Comparison of ENCODE assay signal across 9 cellular contexts in the genomic region with DNA sequence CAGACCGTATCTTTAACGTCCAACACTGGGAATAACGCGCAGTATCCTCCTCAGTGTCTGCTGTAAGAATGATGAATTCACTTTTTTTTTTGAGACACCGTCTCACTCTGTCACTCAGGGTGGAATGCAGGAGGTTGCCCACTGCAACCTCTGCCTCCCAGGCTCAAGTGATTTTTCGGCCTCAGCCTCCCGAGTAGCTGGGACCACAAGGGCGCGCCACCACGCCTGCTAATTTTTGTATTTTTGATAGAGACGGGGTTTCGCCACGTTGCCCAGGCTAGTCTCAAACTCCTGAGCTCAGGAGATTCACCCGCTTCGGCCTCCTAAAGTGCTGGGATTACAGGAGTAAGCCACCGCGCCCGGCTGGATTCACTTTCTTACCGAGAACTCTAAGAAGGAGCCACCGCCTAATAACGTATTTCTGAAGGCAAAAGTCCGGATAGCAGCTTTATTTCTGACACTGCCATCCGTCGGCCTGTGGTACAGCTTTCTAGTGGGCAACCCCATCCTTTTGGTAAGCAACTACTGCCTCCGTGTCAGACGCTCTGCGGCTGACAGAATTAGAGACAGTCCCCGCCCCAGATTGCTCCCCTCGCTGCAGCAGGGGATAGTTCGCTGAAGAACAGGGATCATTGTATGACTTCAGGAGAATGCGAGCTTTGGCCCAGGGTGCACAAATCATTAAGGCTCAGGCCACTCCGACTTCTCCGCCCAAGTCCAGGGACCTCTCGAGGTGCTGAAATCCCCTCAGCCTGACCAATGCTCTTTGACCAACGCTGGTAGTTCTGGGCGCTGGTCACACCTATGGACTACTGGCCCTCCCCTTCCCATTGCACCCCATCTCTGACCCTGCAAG. TPM values are rescaled to one million over a fixed set of nuclear protein-coding genes. Genes with fewer than 3 reads are reported as not detected.
DNase-seq lines count a peak whose midpoint lies in the region; ATAC-seq, FAIRE-seq and TF ChIP-seq lines count a peak whose summit lies in the region.
"Had no signal": no experiment of that assay in that cellular context is flagged by ENCODE, and none has a peak within 500 bp of the region (broad histone marks: within the 10 kb centered on the region; RNA-seq: fewer than 3 reads in every experiment).

No MANE protein-coding gene starts in this region.

- no peak overlapping the region for H3K23ac ChIP-seq in H1 (ENCODE audit: insufficient read length)

- H2AFZ ChIP-seq in SU-DHL-6 (ENCODE audit: low read depth, low read length, severe bottlenecking) (peak overlapping the region; percentile 78), H1 (ENCODE audit: low read length) (peak overlapping the region; percentile 66; the same call in 1 of the 2 replicates)

- H4K8ac ChIP-seq in H1 (ENCODE audit: extremely low read depth, insufficient read depth, low read length), result peak overlapping the region; percentile 83; the same call in 1 of the 2 replicates

- H3K4me2 ChIP-seq in DOHH2 (ENCODE audit: low read length), result peak overlapping the region; percentile 86
- H3K4me2 ChIP-seq in SU-DHL-6 (ENCODE audit: low read depth, low read length, poor library complexity, severe bottlenecking), result peak overlapping the region; percentile 84
- H3K4me2 ChIP-seq in H1 (ENCODE audit: insufficient read depth in 1 of 2, low read depth in 2 of 2, low read length in 2 of 2), result peak overlapping the region; percentile 79 to 83

- no peak for DNase-seq in HFF-Myc (ENCODE audit: extremely low read depth, low read depth)
- no peak for DNase-seq in H1 (ENCODE audit: low read depth in 1 of 2, low spot score in 2 of 2)
- no peak for DNase-seq in GF-D8 (lab: John Stamatoyannopoulos, UW)
- no peak for DNase-seq in HPDE6-E6E7 (ENCODE audit: extremely low spot score)

- peak overlapping the region; percentile 86 for H3K4me3 ChIP-seq in DOHH2 (ENCODE audit: low read length)
- H3K4me3 ChIP-seq in HFF-Myc (replicated peaks; ENCODE audit: low read depth, low read length), result peak overlapping the region; percentile 100
- peak overlapping the region; percentile 98 for H3K4me3 ChIP-seq in SU-DHL-6 (ENCODE audit: insufficient read depth, low read length, poor library complexity, severe bottlenecking)
- peak overlapping the region; percentile 75 to 89 (median 82) for H3K4me3 ChIP-seq in H1 (ENCODE audit: extremely low read depth in 1 of 4, insufficient read depth in 2 of 4, low read depth in 3 of 4, low read length in 4 of 4)
- peak overlapping the region; percentile 99 for H3K4me3 ChIP-seq in mucosa of stomach (ENCODE audit: low read length)

- 51% methylated on average over 36 of the region's 36 CpGs; no CpG with 5 or more reads in 1 of the 2 experiments for WGBS in H1 (ENCODE audit: extremely low coverage in 1 of 2, insufficient coverage in 1 of 2, insufficient read length in 1 of 2, insufficient replicate concordance in 2 of 2, low coverage in 1 of 2, low lambda C conversion rate in 2 of 2, missing lambda C conversion rate in 1 of 2), 2 experiments

- H3K4ac ChIP-seq in H1 (replicated peaks; ENCODE audit: insufficient read length, low read depth, low read length), result peak overlapping the region; percentile 66

- H3K14ac ChIP-seq in H1 (ENCODE audit: insufficient read length), result no peak overlapping the region

- peaks cover 9% of the 10 kb centered on the region; the same call in 1 of the 2 replicates for H3K79me1 ChIP-seq in H1 (ENCODE audit: low read depth, low read length)

- TF ChIP-seq CTCF in DOHH2 (IDR thresholded peaks at IDR 0.05; ENCODE audit: low read depth, low read length, poor library complexity, severe bottlenecking) (peak; percentile 35), HFF-Myc (IDR thresholded peaks at IDR 0.05; ENCODE audit: low read depth, low read length, missing control alignments) (no peak), SU-DHL-6 (IDR thresholded peaks at IDR 0.05; ENCODE audit: insufficient read depth, low read length, poor library complexity, severe bottlenecking) (no peak), H1 (IDR thresholded peaks at IDR 0.05; ENCODE audit: control extremely low read depth in 1 of 3, insufficient read depth in 1 of 3, low read depth in 1 of 3, low read length in 3 of 3) (peak; percentile 12 to 21 (median 16); a peak in 3 of 4 replicates)

- H4K20me1 ChIP-seq in DOHH2 (ENCODE audit: control insufficient read depth, insufficient read depth, low read depth, low read length) (no peaks in the 10 kb centered on the region), SU-DHL-6 (ENCODE audit: low read depth, low read length) (no peaks in the 10 kb centered on the region), H1 (replicated peaks in 1 of 2; ENCODE audit: control insufficient read depth in 1 of 2, insufficient read depth in 2 of 2, low read length in 2 of 2) (peaks cover 0 to 11% of the 10 kb centered on the region in 2 experiments)

- H3K27ac ChIP-seq in DOHH2 (ENCODE audit: low read depth, low read length), result peak overlapping the region; percentile 70
- peak overlapping the region; percentile 51 for H3K27ac ChIP-seq in SU-DHL-6 (ENCODE audit: low read depth, low read length)
- H3K27ac ChIP-seq in H1 (ENCODE audit: low read depth, low read length), result peak overlapping the region; percentile 55; the same call in 1 of the 2 replicates

- ATAC-seq in GM21737 (IDR thresholded peaks at IDR 0.05; ENCODE audit: unreplicated experiment), result no peak

- no peak overlapping the region for H2AK5ac ChIP-seq in H1 (ENCODE audit: low read depth, low read length)

- H3K9me3 ChIP-seq in DOHH2 (ENCODE audit: control insufficient read depth, insufficient read depth, low read length) (no peaks in the 10 kb centered on the region), SU-DHL-6 (ENCODE audit: insufficient read depth, low read length) (no peaks in the 10 kb centered on the region), H1 (ENCODE audit: insufficient read depth in 2 of 2, low read depth in 1 of 2, low read length in 1 of 2) (no peaks in the 10 kb centered on the region), mucosa of stomach (ENCODE audit: control insufficient read depth, low read length) (no peaks in the 10 kb centered on the region)

- H3F3A ChIP-seq in DOHH2 (ENCODE audit: control insufficient read depth, insufficient read depth) (0 out of 2 replicates have a peak, but pooled peaks cover 3% of the 10 kb centered on the region), SU-DHL-6 (ENCODE audit: insufficient read depth) (no peaks in the 10 kb centered on the region)

- peak overlapping the region; percentile 92; the same call in 1 of the 2 replicates for H2BK5ac ChIP-seq in H1 (ENCODE audit: low read depth, low read length)

- no peak for TF ChIP-seq RAD21 in H1 (IDR thresholded peaks at IDR 0.05 in 1 of 2, conservative IDR thresholded peaks at IDR 0.05 in 1 of 2; ENCODE audit: low read depth in 2 of 2, low read length in 2 of 2)

- H3K9ac ChIP-seq in SU-DHL-6 (ENCODE audit: low read length) (peak overlapping the region; percentile 98), H1 (replicated peaks in 1 of 4; ENCODE audit: extremely low read depth in 1 of 4, low read depth in 3 of 4, low read length in 3 of 4) (peak overlapping the region; percentile 61 to 87 (median 72)), mucosa of stomach (ENCODE audit: low read length) (peak overlapping the region; percentile 95)

- H3K36me3 ChIP-seq in DOHH2 (ENCODE audit: control insufficient read depth, low read length) (peaks cover 47% of the 10 kb centered on the region), SU-DHL-6 (ENCODE audit: low read length) (peaks cover 15% of the 10 kb centered on the region; the same call in 1 of the 2 replicates), H1 (ENCODE audit: control insufficient read depth in 2 of 4, insufficient read depth in 4 of 4, low read length in 3 of 4) (peaks cover 15 to 28% (median 26%) of the 10 kb centered on the region in 4 experiments), mucosa of stomach (ENCODE audit: control insufficient read depth, insufficient read depth, low read length) (no peaks in the 10 kb centered on the region)

- peaks cover 34% of the 10 kb centered on the region for H3K79me2 ChIP-seq in DOHH2 (ENCODE audit: control insufficient read depth, low read length)
- peaks cover 29% of the 10 kb centered on the region for H3K79me2 ChIP-seq in SU-DHL-6 (ENCODE audit: insufficient read depth, low read length)
- peaks cover 8 to 31% of the 10 kb centered on the region in 2 experiments for H3K79me2 ChIP-seq in H1 (ENCODE audit: control insufficient read depth in 1 of 2, insufficient read depth in 2 of 2, low read length in 2 of 2)

- no peak overlapping the region for H2BK15ac ChIP-seq in H1 (ENCODE audit: low read length)

- FAIRE-seq in H1 (lab: Jason Lieb, UNC), result no peak
- FAIRE-seq: TTC549 had no signal

- H3K18ac ChIP-seq in H1 (ENCODE audit: extremely low read depth, low read length), result peak overlapping the region; percentile 91; the same call in 1 of the 2 replicates

- H3K4me1 ChIP-seq in DOHH2 (ENCODE audit: control insufficient read depth, low read length), result peaks cover 18% of the 10 kb centered on the region
- H3K4me1 ChIP-seq in H1 (replicated peaks in 1 of 4; ENCODE audit: control insufficient read depth in 3 of 4, insufficient read depth in 4 of 4, low read length in 3 of 4), result no peaks in the 10 kb centered on the region
- peaks cover 15% of the 10 kb centered on the region for H3K4me1 ChIP-seq in mucosa of stomach (ENCODE audit: control insufficient read depth, insufficient read depth, low read length)

- no peak for TF ChIP-seq EP300 in H1 (IDR thresholded peaks at IDR 0.05; ENCODE audit: borderline replicate concordance in 1 of 2, low read depth in 2 of 2, low read length in 2 of 2)

- no peak for TF ChIP-seq POLR2A in H1 (IDR thresholded peaks at IDR 0.05; ENCODE audit: control extremely low read depth in 1 of 2, low read depth in 2 of 2, low read length in 2 of 2)

- H4K91ac ChIP-seq in H1 (replicated peaks; ENCODE audit: insufficient read length, low read length), result peak overlapping the region; percentile 79

- no peaks in the 10 kb centered on the region for H3K9me2 ChIP-seq in DOHH2 (replicated peaks; ENCODE audit: control insufficient read depth, low read length)
- no peaks in the 10 kb centered on the region for H3K9me2 ChIP-seq in SU-DHL-6 (replicated peaks; ENCODE audit: insufficient read depth, low read length)

- no peak overlapping the region for H2BK120ac ChIP-seq in H1 (replicated peaks; ENCODE audit: low read depth, low read length)

- CTCF ChIA-PET in H1 (lab: Charles Lee; ENCODE audit: partially characterized antibody), result interaction anchor here (0.6 to 2.8 kb wide), 8 partner anchors 8 to 1169 kb away, joined by 3 to 10 read pairs (median 3); no protein-coding TSS in a partner anchor

- H3K23me2 ChIP-seq in H1 (ENCODE audit: low read depth, low read length), result peaks cover 7% of the 10 kb centered on the region

- no peak overlapping the region for H2BK20ac ChIP-seq in H1 (ENCODE audit: low read length)

- H3K27me3 ChIP-seq in DOHH2 (ENCODE audit: control insufficient read depth, low read length), result no peaks in the 10 kb centered on the region
- no peaks in the 10 kb centered on the region for H3K27me3 ChIP-seq in SU-DHL-6 (ENCODE audit: low read length)
- no peaks in the 10 kb centered on the region for H3K27me3 ChIP-seq in H1 (replicated peaks in 1 of 4; ENCODE audit: control insufficient read depth in 3 of 4, extremely low read depth in 1 of 4, insufficient read depth in 3 of 4, low read length in 3 of 4)
- H3K27me3 ChIP-seq in mucosa of stomach (ENCODE audit: control insufficient read depth, insufficient read depth, low read length), result no peaks in the 10 kb centered on the region

- H2BK12ac ChIP-seq in H1 (ENCODE audit: low read depth, low read length), result no peak overlapping the region

- POLR2A ChIA-PET in H1 (lab: Charles Lee; ENCODE audit: partially characterized antibody), result interaction anchor here (0.8 to 4.1 kb wide), 5 partner anchors 13 to 138 kb away, joined by 3 to 41 read pairs (median 3); no protein-coding TSS in a partner anchor

- H3K56ac ChIP-seq in H1 (replicated peaks; ENCODE audit: insufficient read length, low read depth, low read length), result peak overlapping the region; percentile 72

- H4K5ac ChIP-seq in H1 (ENCODE audit: insufficient read length, low read depth, low read length), result peak overlapping the region; percentile 82

RNA-seq across cellular contexts. Expression of a gene that starts 0.6 kb away (rescaled TPM):
- 35.8 and 38.6 TPM in 2 replicates for total RNA-seq in H1 (2021; fragmentation: NEBNext Ultra II Directional; extraction: Animal tissue kit (Norgen Biotek cat#: 25700))
- polyA plus RNA-seq in H1 (2011; rRNA removed), result 10.6 and 11.3 TPM in 2 replicates
- polyA plus RNA-seq in H1 (2011; cell fraction: cytosol; rRNA removed), result 14.8 TPM
- 19.1 TPM for polyA plus RNA-seq in H1 (2011; cell fraction: nucleus; rRNA removed)
- 18.5 to 22.2 TPM (median 21.4 TPM) in 4 replicates for polyA plus RNA-seq in H1 (2012, experiment 1 of 2)
- 6.7 TPM for polyA plus RNA-seq in H1 (2012, experiment 2 of 2)
- polyA plus RNA-seq in H1 (2013, experiment 1 of 2), result 16.1 TPM
- 14.6 TPM for polyA plus RNA-seq in H1 (2013, experiment 2 of 2)
- polyA minus RNA-seq in H1 (2011; rRNA and poly(A)+ RNA removed), result 49.2 and 56.0 TPM in 2 replicates
- polyA minus RNA-seq in H1 (2011; cell fraction: cytosol; rRNA and poly(A)+ RNA removed), result 26.0 TPM
- 51.1 TPM for polyA minus RNA-seq in H1 (2011; cell fraction: nucleus; rRNA and poly(A)+ RNA removed)

RNA-seq across cellular contexts. Expression of a gene that starts 5.0 kb away (rescaled TPM):
- 2,128 and 2,149 TPM in 2 replicates for total RNA-seq in H1 (2021; fragmentation: NEBNext Ultra II Directional; extraction: Animal tissue kit (Norgen Biotek cat#: 25700))
- polyA plus RNA-seq in H1 (2011; rRNA removed), result 2,240 and 3,943 TPM in 2 replicates
- polyA plus RNA-seq in H1 (2011; cell fraction: cytosol; rRNA removed), result 4,851 TPM
- 967 TPM for polyA plus RNA-seq in H1 (2011; cell fraction: nucleus; rRNA removed)
- 3,399 to 4,766 TPM (median 3,912 TPM) in 4 replicates for polyA plus RNA-seq in H1 (2012, experiment 1 of 2)
- 2,023 TPM for polyA plus RNA-seq in H1 (2012, experiment 2 of 2)
- 5,721 TPM for polyA plus RNA-seq in H1 (2013, experiment 1 of 2)
- 5,662 TPM for polyA plus RNA-seq in H1 (2013, experiment 2 of 2)
- 705 and 1,068 TPM in 2 replicates for polyA minus RNA-seq in H1 (2011; rRNA and poly(A)+ RNA removed)
- 708 TPM for polyA minus RNA-seq in H1 (2011; cell fraction: cytosol; rRNA and poly(A)+ RNA removed)
- polyA minus RNA-seq in H1 (2011; cell fraction: nucleus; rRNA and poly(A)+ RNA removed), result 1,078 TPM

Comparison
In these comparisons a context has a peak if more than half of its experiments do, and no peak if none do; other contexts are left out.
1. CTCF ChIP-seq: peak in DOHH2 (single experiment) and H1 (3 of 3); none in HFF-Myc (single experiment) and SU-DHL-6 (single experiment).
2. Peak in every context shown above with its lines, with median percentiles within 50 percentile points of each other: H3K27ac ChIP-seq, H3K4me2 ChIP-seq, H3K4me3 ChIP-seq and H3K9ac ChIP-seq.